8 cellular contexts compared by ENCODE assay signal in the genomic region with DNA sequence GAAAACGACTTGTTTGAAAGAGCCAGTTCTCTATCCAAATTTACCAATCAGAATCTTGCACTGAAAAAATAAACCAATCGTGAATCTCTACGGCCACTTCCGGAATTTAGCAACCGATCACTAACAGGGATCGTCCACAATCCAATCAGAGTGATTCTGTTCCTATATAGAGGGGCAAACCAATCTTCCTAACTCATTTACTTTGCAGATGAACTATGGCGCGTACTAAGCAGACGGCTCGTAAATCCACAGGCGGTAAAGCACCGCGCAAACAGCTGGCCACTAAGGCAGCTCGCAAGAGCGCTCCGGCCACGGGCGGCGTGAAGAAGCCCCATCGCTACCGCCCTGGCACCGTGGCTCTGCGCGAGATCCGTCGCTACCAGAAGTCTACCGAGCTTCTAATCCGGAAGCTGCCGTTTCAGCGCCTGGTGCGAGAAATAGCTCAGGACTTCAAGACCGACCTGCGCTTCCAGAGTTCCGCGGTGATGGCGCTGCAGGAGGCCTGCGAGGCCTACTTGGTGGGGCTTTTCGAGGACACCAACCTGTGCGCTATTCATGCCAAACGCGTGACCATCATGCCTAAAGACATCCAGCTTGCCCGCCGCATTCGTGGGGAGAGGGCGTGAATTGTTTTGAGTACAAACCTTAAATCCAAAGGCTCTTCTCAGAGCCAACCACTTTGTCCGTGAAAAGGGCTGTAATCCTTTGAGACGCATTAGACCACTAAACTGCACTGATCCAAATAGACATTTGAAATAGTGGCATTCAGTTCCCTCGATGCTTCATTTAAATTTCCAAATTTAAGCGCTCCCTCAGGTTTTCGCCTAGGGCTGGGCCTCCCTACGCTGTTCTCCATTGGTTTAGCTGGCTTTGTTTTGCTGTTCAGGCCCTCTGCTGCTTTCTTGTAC.
DNase-seq lines count a peak whose midpoint lies in the region; ATAC-seq and TF ChIP-seq lines count a peak whose summit lies in the region.

No MANE protein-coding gene starts in this region.

- H3K4me1 Mint-ChIP-seq in progenitor cell of endocrine pancreas (ENCODE audit: low read depth): peaks cover 17% of the 10 kb centered on the region
- H3K4me1 Mint-ChIP-seq in stimulated activated memory B cell treated with anti-CD40 and anti-IgM and Interleukin-4, amounts not matched to agents 10 μg/mL and 1 μg/mL and 100 μg/mL, for 72 hours: peaks cover 14% of the 10 kb centered on the region

- no peaks in the 10 kb centered on the region for H3K36me3 Mint-ChIP-seq in progenitor cell of endocrine pancreas (ENCODE audit: insufficient read depth)
- no peaks in the 10 kb centered on the region for H3K36me3 Mint-ChIP-seq in stimulated activated memory B cell treated with anti-CD40 and anti-IgM and Interleukin-4, amounts not matched to agents 10 μg/mL and 1 μg/mL and 100 μg/mL, for 72 hours

- peaks cover 32% of the 10 kb centered on the region for H3K4me1 ChIP-seq in RWPE2 (ENCODE audit: insufficient read depth, poor library complexity, severe bottlenecking)

- no peaks in the 10 kb centered on the region for H3K9me3 Mint-ChIP-seq in progenitor cell of endocrine pancreas (ENCODE audit: low read depth)
- no peaks in the 10 kb centered on the region for H3K9me3 Mint-ChIP-seq in stimulated activated memory B cell treated with anti-CD40 and anti-IgM and Interleukin-4, amounts not matched to agents 10 μg/mL and 1 μg/mL and 100 μg/mL, for 72 hours

- peak overlapping the region; percentile 92 for H3K27ac ChIP-seq in RWPE2 (ENCODE audit: poor library complexity, severe bottlenecking)

- H3K4me3 ChIP-seq in RWPE2 (ENCODE audit: severe bottlenecking): peak overlapping the region; percentile 45

- H3K27me3 Mint-ChIP-seq in progenitor cell of endocrine pancreas: no peaks in the 10 kb centered on the region
- no peaks in the 10 kb centered on the region for H3K27me3 Mint-ChIP-seq in stimulated activated memory B cell treated with anti-CD40 and anti-IgM and Interleukin-4, amounts not matched to agents 10 μg/mL and 1 μg/mL and 100 μg/mL, for 72 hours

- H3K36me3 ChIP-seq in RWPE2 (ENCODE audit: low read depth): peaks cover 17% of the 10 kb centered on the region

- ATAC-seq in RWPE2 (ENCODE audit: low read depth): no peak
- ATAC-seq in stimulated activated memory B cell treated with anti-CD40 and anti-IgM and Interleukin-4, amounts not matched to agents 10 μg/mL and 1 μg/mL and 100 μg/mL, for 72 hours: no peak
- ATAC-seq in GM19397 (IDR thresholded peaks at IDR 0.05; ENCODE audit: unreplicated experiment): no peak

- TF ChIP-seq CTCF in RWPE2 (IDR thresholded peaks at IDR 0.05; ENCODE audit: poor library complexity, severe bottlenecking): no peak
- TF ChIP-seq CTCF in progenitor cell of endocrine pancreas (IDR thresholded peaks at IDR 0.05; ENCODE audit: unreplicated experiment): peak; percentile 55

- no peak overlapping the region for H3K27ac Mint-ChIP-seq in progenitor cell of endocrine pancreas
- H3K27ac Mint-ChIP-seq in stimulated activated memory B cell treated with anti-CD40 and anti-IgM and Interleukin-4, amounts not matched to agents 10 μg/mL and 1 μg/mL and 100 μg/mL, for 72 hours: no peak overlapping the region

- no peak overlapping the region for H3K4me3 Mint-ChIP-seq in progenitor cell of endocrine pancreas (ENCODE audit: low read depth)
- H3K4me3 Mint-ChIP-seq in stimulated activated memory B cell treated with anti-CD40 and anti-IgM and Interleukin-4, amounts not matched to agents 10 μg/mL and 1 μg/mL and 100 μg/mL, for 72 hours: no peak overlapping the region

- DNase-seq in DMS153 treated with DMSO at 0.1 percent for 48 hours (lab: John Stamatoyannopoulos, UW; ENCODE audit: unreplicated experiment) (peak; percentile 58), RWPE2 (ENCODE audit: low spot score) (no peak), glomerular visceral epithelial cell (ENCODE audit: extremely low spot score) (peak; percentile 52), progenitor cell of endocrine pancreas (ENCODE audit: low spot score, unreplicated experiment) (no peak), HT-29 (ENCODE audit: low spot score) (no peak), NCI-H82 treated with DMSO at 0.1 percent for 48 hours (lab: John Stamatoyannopoulos, UW; ENCODE audit: unreplicated experiment) (no peak)

- no peaks in the 10 kb centered on the region for H3K27me3 ChIP-seq in RWPE2 (ENCODE audit: insufficient read depth, poor library complexity, severe bottlenecking)

- no peaks in the 10 kb centered on the region for H3K9me3 ChIP-seq in RWPE2 (ENCODE audit: severe bottlenecking)

Comparison
In these comparisons a context has a peak if more than half of its experiments do, and no peak if none do; other contexts are left out.
1. DNase-seq: peak in DMS153 treated with DMSO at 0.1 percent for 48 hours (single experiment) and glomerular visceral epithelial cell (single experiment); none in RWPE2 (single experiment), progenitor cell of endocrine pancreas (single experiment), HT-29 (single experiment) and NCI-H82 treated with DMSO at 0.1 percent for 48 hours (single experiment).